In the genomic region with DNA sequence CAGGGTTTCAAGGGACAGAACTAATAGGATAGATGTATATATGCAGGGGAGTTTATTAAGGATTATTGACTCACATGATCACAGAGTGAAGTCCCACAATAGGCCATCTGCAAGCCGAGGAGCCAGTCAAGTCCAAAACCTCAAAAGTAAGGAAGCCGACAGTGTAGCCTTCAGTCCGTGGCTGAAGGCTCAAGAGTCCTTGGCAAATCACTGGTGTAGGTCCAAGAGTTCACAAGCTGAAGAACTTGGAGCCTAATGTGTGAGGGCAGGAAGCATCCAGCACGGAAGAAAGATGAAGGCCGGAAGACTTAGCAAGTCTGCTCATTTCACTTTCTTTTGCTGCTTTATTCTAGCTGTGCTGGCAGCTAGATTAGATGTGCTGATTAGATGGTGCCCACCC, we compare ENCODE assay signal across 1 cellular context.
TF ChIP-seq lines count a peak whose summit lies in the region.

No MANE protein-coding gene starts in this region.

TF ChIP-seq in HEK293T, 16 proteins besides CTCF, POLR2A, EP300 and RAD21:
- TF ChIP-seq BHLHE40 (IDR thresholded peaks at IDR 0.05; ENCODE audit: borderline replicate concordance) (no peak), L3MBTL2 (conservative IDR thresholded peaks at IDR 0.05) (no peak), ELF4 (IDR thresholded peaks at IDR 0.05) (no peak), CTBP1 (IDR thresholded peaks at IDR 0.05; ENCODE audit: borderline replicate concordance) (no peak), TARDBP (IDR thresholded peaks at IDR 0.05) (no peak), SP1 (IDR thresholded peaks at IDR 0.05) (no peak), FOXA1 (IDR thresholded peaks at IDR 0.05) (no peak), HDGF (IDR thresholded peaks at IDR 0.05; ENCODE audit: borderline replicate concordance) (no peak), ZNF384 (IDR thresholded peaks at IDR 0.05) (no peak), FOXM1 (IDR thresholded peaks at IDR 0.05; ENCODE audit: borderline replicate concordance) (no peak), PKNOX1 (IDR thresholded peaks at IDR 0.05) (no peak), SUZ12 (IDR thresholded peaks at IDR 0.05) (no peak), ARNT (IDR thresholded peaks at IDR 0.05) (no peak), LEF1 (IDR thresholded peaks at IDR 0.05; ENCODE audit: borderline replicate concordance) (no peak), NFRKB (IDR thresholded peaks at IDR 0.05) (no peak), FOXK2 (IDR thresholded peaks at IDR 0.05) (no peak)
